27 cellular contexts compared by ENCODE assay signal in genomic region chr1:55232448-55233148, GRCh38.
"Had no signal": no experiment of that assay in that cellular context is flagged by ENCODE, and none has a peak within 500 bp of the region (broad histone marks: within the 10 kb centered on the region; RNA-seq: fewer than 3 reads in every experiment).

No MANE protein-coding gene starts in this region.

- H3K27ac ChIP-seq: brain microvascular endothelial cell, coronary artery, foreskin keratinocyte, heart right ventricle, left ventricle myocardium inferior, right atrium auricular region, suprapubic skin, tibial artery, WERI-Rb-1 had no signal

- H3K4me1 ChIP-seq: tibial artery had no signal

- H3K4me3 ChIP-seq: coronary artery, heart right ventricle, left ventricle myocardium inferior, lung, right atrium auricular region, suprapubic skin, tibial artery had no signal

- H3K9me3 Mint-ChIP-seq: effector memory CD8-positive, alpha-beta T cell had no signal

- ATAC-seq: activated CD4-positive, CD25-positive, alpha-beta regulatory T cell treated with anti-CD3 and anti-CD28 coated beads, Interleukin-2, amount 50 U/mL, for 24 hours; effector memory CD8-positive, alpha-beta T cell; esophagus mucosa; heart right ventricle; naive thymus-derived CD4-positive, alpha-beta T cell had no signal

- H3K27ac Mint-ChIP-seq: activated CD4-positive, alpha-beta memory T cell treated with anti-CD3 and anti-CD28 coated beads for 36 hours; effector memory CD8-positive, alpha-beta T cell; naive thymus-derived CD4-positive, alpha-beta T cell had no signal

- DNase-seq: activated CD4-positive, alpha-beta memory T cell treated with anti-CD3 and anti-CD28 coated beads for 36 hours; activated CD4-positive, alpha-beta T cell treated with anti-CD3 and anti-CD28 coated beads for 48 hours; activated CD8-positive, alpha-beta memory T cell treated with anti-CD3 and anti-CD28 coated beads, Interleukin-2, amount 50 U/mL, for 4 hours; activated gamma-delta T cell; activated naive CD4-positive, alpha-beta T cell treated with anti-CD3 and anti-CD28 coated beads, Interleukin-2, amount 50 U/mL, for 16 hours; activated T-cell treated with anti-CD3 and anti-CD28 coated beads, Interleukin-2, amount 50 U/mL, for 1 hour; amniotic stem cell; brain microvascular endothelial cell; effector memory CD8-positive, alpha-beta T cell; foreskin keratinocyte; heart right ventricle; left ventricle myocardium inferior; midbrain; naive thymus-derived CD4-positive, alpha-beta T cell; occipital lobe; stimulated activated CD4-positive, alpha-beta T cell treated with anti-CD3 and anti-CD28 coated beads, Interleukin-15, amount 100 ng/mL, for 24 hours; stimulated activated CD4-positive, alpha-beta T cell treated with anti-CD3 and anti-CD28 coated beads, Interleukin-2, amount 100 ng/mL, for 24 hours; stimulated activated naive CD4-positive, alpha-beta T cell; tibial artery; WERI-Rb-1 had no signal

- H3K36me3 ChIP-seq: brain microvascular endothelial cell, heart right ventricle, left ventricle myocardium inferior, right atrium auricular region, suprapubic skin, tibial artery, WERI-Rb-1 had no signal

- H3K27me3 ChIP-seq: brain microvascular endothelial cell, foreskin keratinocyte, heart right ventricle, right atrium auricular region, suprapubic skin had no signal

- H3K4me3 Mint-ChIP-seq: activated CD4-positive, alpha-beta memory T cell treated with anti-CD3 and anti-CD28 coated beads for 36 hours; effector memory CD8-positive, alpha-beta T cell; naive thymus-derived CD4-positive, alpha-beta T cell; neural crest cell had no signal

- H3K9me3 ChIP-seq: suprapubic skin had no signal
